ENCODE assay signal across 22 cellular contexts in the genomic region with DNA sequence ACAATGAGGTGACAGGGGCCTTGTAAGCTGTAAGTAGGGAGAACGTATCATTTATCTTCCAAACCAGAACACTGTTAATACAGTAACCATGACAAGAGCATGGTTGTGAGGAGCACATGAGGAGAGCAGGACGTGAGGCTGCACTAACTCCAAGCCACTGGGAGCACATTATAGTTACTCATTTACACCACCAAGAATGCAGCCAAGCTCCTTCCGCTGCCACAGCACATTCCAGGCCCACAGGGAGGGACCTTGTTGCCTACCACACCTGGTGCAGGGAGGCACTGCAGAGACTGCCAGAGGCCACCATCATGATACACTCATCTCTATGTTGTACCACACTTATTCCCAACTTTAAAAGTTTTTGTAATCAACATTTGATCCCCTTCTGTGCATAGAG. TPM values are rescaled to one million over a fixed set of nuclear protein-coding genes. Genes with fewer than 3 reads are reported as not detected.
DNase-seq lines count a peak whose midpoint lies in the region; ATAC-seq, FAIRE-seq and TF ChIP-seq lines count a peak whose summit lies in the region.
"Had no signal": no experiment of that assay in that cellular context is flagged by ENCODE, and none has a peak within 500 bp of the region (broad histone marks: within the 10 kb centered on the region; RNA-seq: fewer than 3 reads in every experiment).

No MANE protein-coding gene starts in this region.

- H2AFZ ChIP-seq in endothelial cell of umbilical vein (ENCODE audit: low read depth, low read length) (no peak overlapping the region), GM23338 (no peak overlapping the region)

- peaks cover 51% of the 10 kb centered on the region for H3K79me2 ChIP-seq in endothelial cell of umbilical vein (ENCODE audit: control insufficient read depth, insufficient read depth, low read length)
- 0 out of 2 replicates have a peak, but pooled peaks cover 3% of the 10 kb centered on the region for H3K79me2 ChIP-seq in GM23338 (replicated peaks; ENCODE audit: insufficient read depth)

- TF ChIP-seq POLR2A in endothelial cell of umbilical vein (IDR thresholded peaks at IDR 0.05; ENCODE audit: low read depth, low read length), result no peak

- no peaks in the 10 kb centered on the region for H4K20me1 ChIP-seq in endothelial cell of umbilical vein (replicated peaks; ENCODE audit: control insufficient read depth, extremely low read depth, insufficient read depth, low read length)
- H4K20me1 ChIP-seq in GM23338 (replicated peaks; ENCODE audit: insufficient read depth), result no peaks in the 10 kb centered on the region; the same call in 1 of the 2 replicates

- no peaks in the 10 kb centered on the region for H3K9me2 ChIP-seq in GM23338 (ENCODE audit: insufficient read depth)

- H3K9me1 ChIP-seq in endothelial cell of umbilical vein (replicated peaks; ENCODE audit: control insufficient read depth, extremely low read depth, insufficient read depth, low read length), result no peaks in the 10 kb centered on the region

- ATAC-seq in WTC11 (no peak), mucosa of descending colon (peak; percentile 51), GM23338 (no peak)
- no peak for ATAC-seq in stimulated activated effector memory CD8-positive, alpha-beta T cell treated with anti-CD3 and anti-CD28 coated beads, Interleukin-12 subunit alpha, Interleukin-12 subunit beta, amount 100 ng/mL, for 72 hours

- H3K9me3 ChIP-seq in endothelial cell of umbilical vein (replicated peaks; ENCODE audit: control insufficient read depth, insufficient read depth, low read length), result no peaks in the 10 kb centered on the region
- H3K9me3 ChIP-seq in mucosa of descending colon, result no peaks in the 10 kb centered on the region
- H3K9me3 ChIP-seq: breast epithelium, Caco-2, colonic mucosa, gastrocnemius medialis, left ventricle myocardium inferior, testis had no signal

- POLR2A ChIA-PET in WTC11 (lab: Charles Lee) (interaction anchor here (1.0 to 2.3 kb wide), 2 partner anchors 14 to 27 kb away, joined by 3 to 6 read pairs; partner anchors contain the start of genes RAB11FIP5 and SFXN5), endothelial cell of umbilical vein (lab: Charles Lee) (no interaction called here)

- DNase-seq in WTC11 (ENCODE audit: low spot score) (no peak), endothelial cell of umbilical vein (ENCODE audit: low read depth, low spot score) (no peak), mucosa of descending colon (no peak), NCI-H748 (lab: John Stamatoyannopoulos, UW; ENCODE audit: unreplicated experiment) (no peak), GM23338 (ENCODE audit: low spot score) (no peak)
- no peak for DNase-seq in stimulated activated effector memory CD8-positive, alpha-beta T cell treated with anti-CD3 and anti-CD28 coated beads, Interleukin-12 subunit alpha, Interleukin-12 subunit beta, amount 100 ng/mL, for 72 hours (ENCODE audit: low spot score in 2 of 2)
- no peak for DNase-seq in activated CD4-positive, alpha-beta T cell treated with anti-CD3 and anti-CD28 coated beads for 48 hours
- DNase-seq: DMS79, NCI-H1417 treated with DMSO at 0.1 percent for 48 hours, SIG-M5 had no signal

- H3K4me3 ChIP-seq in endothelial cell of umbilical vein (replicated peaks in 1 of 3; ENCODE audit: insufficient read depth in 1 of 3, low read depth in 1 of 3, low read length in 3 of 3), result no peak overlapping the region
- H3K4me3 ChIP-seq in mucosa of descending colon, result no peak overlapping the region
- H3K4me3 ChIP-seq in GM23338, result no peak overlapping the region
- H3K4me3 ChIP-seq: breast epithelium, colonic mucosa, gastrocnemius medialis, left ventricle myocardium inferior, testis had no signal

- H3K9me3 Mint-ChIP-seq in WTC11 (no peaks in the 10 kb centered on the region), GM23338 (no peaks in the 10 kb centered on the region)
- H3K9me3 Mint-ChIP-seq in stimulated activated effector memory CD8-positive, alpha-beta T cell treated with anti-CD3 and anti-CD28 coated beads, Interleukin-12 subunit alpha, Interleukin-12 subunit beta, amount 100 ng/mL, for 72 hours, result no peaks in the 10 kb centered on the region
- H3K9me3 Mint-ChIP-seq: activated CD4-positive, alpha-beta T cell treated with anti-CD3 and anti-CD28 coated beads, Interleukin-2, amount 10 ng/mL, durations not matched to agents 24 days and 14 days; activated naive CD4-positive, alpha-beta T cell treated with anti-CD3 and anti-CD28 coated beads, Interleukin-2, amount 50 U/mL, for 24 hours; stimulated activated naive CD8-positive, alpha-beta T cell treated with anti-CD3 and anti-CD28 coated beads, Interleukin-15, Interleukin-2, amounts not matched to agents 100 ng/mL and 50 ng/mL, for 24 hours had no signal

- H3K27me3 ChIP-seq in endothelial cell of umbilical vein (ENCODE audit: control insufficient read depth in 2 of 2, insufficient read depth in 2 of 2, low read length in 2 of 2) (no peaks in the 10 kb centered on the region), GM23338 (ENCODE audit: insufficient read depth) (no peaks in the 10 kb centered on the region)
- H3K27me3 ChIP-seq: breast epithelium, colonic mucosa, gastrocnemius medialis, testis had no signal

- H3F3A ChIP-seq in GM23338 (replicated peaks; ENCODE audit: low read depth), result no peaks in the 10 kb centered on the region

- no peak overlapping the region for H3K9ac ChIP-seq in endothelial cell of umbilical vein (replicated peaks; ENCODE audit: extremely low read depth, insufficient read depth, low read length)

- FAIRE-seq in endothelial cell of umbilical vein (lab: Jason Lieb, UNC), result no peak
- FAIRE-seq: G401.6 had no signal

- H3K27ac Mint-ChIP-seq in WTC11 (no peak overlapping the region), GM23338 (no peak overlapping the region)
- H3K27ac Mint-ChIP-seq in stimulated activated effector memory CD8-positive, alpha-beta T cell treated with anti-CD3 and anti-CD28 coated beads, Interleukin-12 subunit alpha, Interleukin-12 subunit beta, amount 100 ng/mL, for 72 hours, result no peak overlapping the region
- H3K27ac Mint-ChIP-seq: activated CD4-positive, alpha-beta T cell treated with anti-CD3 and anti-CD28 coated beads, Interleukin-2, amount 10 ng/mL, durations not matched to agents 24 days and 14 days; activated naive CD4-positive, alpha-beta T cell treated with anti-CD3 and anti-CD28 coated beads, Interleukin-2, amount 50 U/mL, for 24 hours; stimulated activated naive CD8-positive, alpha-beta T cell treated with anti-CD3 and anti-CD28 coated beads, Interleukin-15, Interleukin-2, amounts not matched to agents 100 ng/mL and 50 ng/mL, for 24 hours had no signal

- H3K27ac ChIP-seq in endothelial cell of umbilical vein (ENCODE audit: insufficient read depth, low read depth, low read length), result peak overlapping the region; percentile 40
- no peak overlapping the region for H3K27ac ChIP-seq in GM23338 (ENCODE audit: low read depth)
- H3K27ac ChIP-seq: breast epithelium, C4-2B, colonic mucosa, gastrocnemius medialis, left ventricle myocardium inferior, testis, WERI-Rb-1 had no signal

- CTCF ChIA-PET in WTC11 (lab: Charles Lee), result interaction anchor here (0.9 to 7.7 kb wide), 18 partner anchors 10 to 192 kb away, joined by 3 to 113 read pairs (median 10); partner anchors contain the start of genes RAB11FIP5, SFXN5 and SMYD5
- CTCF ChIA-PET in endothelial cell of umbilical vein (lab: Charles Lee), result interaction anchor here (0.8 to 7.9 kb wide), 18 partner anchors 9 to 192 kb away, joined by 3 to 208 read pairs (median 6); partner anchors contain the start of genes RAB11FIP5, SFXN5 and SMYD5

- H3K36me3 Mint-ChIP-seq in WTC11 (peaks cover 3% of the 10 kb centered on the region; the same call in 1 of the 2 replicates), GM23338 (ENCODE audit: low read depth) (no peaks in the 10 kb centered on the region; the same call in 2 of the 3 replicates)
- peaks cover 5% of the 10 kb centered on the region for H3K36me3 Mint-ChIP-seq in stimulated activated effector memory CD8-positive, alpha-beta T cell treated with anti-CD3 and anti-CD28 coated beads, Interleukin-12 subunit alpha, Interleukin-12 subunit beta, amount 100 ng/mL, for 72 hours
- H3K36me3 Mint-ChIP-seq: activated naive CD4-positive, alpha-beta T cell treated with anti-CD3 and anti-CD28 coated beads, Interleukin-2, amount 50 U/mL, for 24 hours had no signal

- TF ChIP-seq CTCF in WTC11 (IDR thresholded peaks at IDR 0.05) (no peak), endothelial cell of umbilical vein (IDR thresholded peaks at IDR 0.05; ENCODE audit: extremely low read depth in 1 of 2, insufficient read depth in 1 of 2, low read depth in 1 of 2, low read length in 2 of 2) (no peak), mucosa of descending colon (IDR thresholded peaks at IDR 0.05) (no peak), GM23338 (conservative IDR thresholded peaks at IDR 0.05; ENCODE audit: low read depth in 2 of 2) (no peak)

- peaks cover 18% of the 10 kb centered on the region for H3K4me1 Mint-ChIP-seq in WTC11
- peaks cover 27% of the 10 kb centered on the region for H3K4me1 Mint-ChIP-seq in stimulated activated effector memory CD8-positive, alpha-beta T cell treated with anti-CD3 and anti-CD28 coated beads, Interleukin-12 subunit alpha, Interleukin-12 subunit beta, amount 100 ng/mL, for 72 hours
- peaks cover 15% of the 10 kb centered on the region for H3K4me1 Mint-ChIP-seq in GM23338
- H3K4me1 Mint-ChIP-seq: activated naive CD4-positive, alpha-beta T cell treated with anti-CD3 and anti-CD28 coated beads, Interleukin-2, amount 50 U/mL, for 24 hours had no signal

- H3K4me3 Mint-ChIP-seq in WTC11 (no peak overlapping the region), GM23338 (no peak overlapping the region)
- H3K4me3 Mint-ChIP-seq in stimulated activated effector memory CD8-positive, alpha-beta T cell treated with anti-CD3 and anti-CD28 coated beads, Interleukin-12 subunit alpha, Interleukin-12 subunit beta, amount 100 ng/mL, for 72 hours, result no peak overlapping the region
- H3K4me3 Mint-ChIP-seq: activated CD4-positive, alpha-beta T cell treated with anti-CD3 and anti-CD28 coated beads, Interleukin-2, amount 10 ng/mL, durations not matched to agents 24 days and 14 days; activated naive CD4-positive, alpha-beta T cell treated with anti-CD3 and anti-CD28 coated beads, Interleukin-2, amount 50 U/mL, for 24 hours; stimulated activated naive CD8-positive, alpha-beta T cell treated with anti-CD3 and anti-CD28 coated beads, Interleukin-15, Interleukin-2, amounts not matched to agents 100 ng/mL and 50 ng/mL, for 24 hours had no signal

- intact Hi-C loops in endothelial cell of umbilical vein (cut with micrococcal nuclease), result loop anchor here (1.0 kb wide), 7 partner anchors 14 to 193 kb away; partner anchors contain the start of gene SFXN5
- intact Hi-C loops in mucosa of descending colon (cut with DNase I, micrococcal nuclease), result loop anchor here (2.0 to 10.0 kb wide), 2 partner anchors 72 to 190 kb away; no protein-coding TSS in a partner anchor

- H3K4me2 ChIP-seq in endothelial cell of umbilical vein (ENCODE audit: insufficient read depth, low read length) (no peak overlapping the region), GM23338 (no peak overlapping the region)

- peaks cover 26% of the 10 kb centered on the region for H3K4me1 ChIP-seq in endothelial cell of umbilical vein (ENCODE audit: control insufficient read depth, extremely low read depth, insufficient read depth, low read length)
- H3K4me1 ChIP-seq in mucosa of descending colon (ENCODE audit: low read depth), result no peaks in the 10 kb centered on the region
- peaks cover 11% of the 10 kb centered on the region for H3K4me1 ChIP-seq in GM23338 (ENCODE audit: insufficient read depth)
- H3K4me1 ChIP-seq: breast epithelium, colonic mucosa, gastrocnemius medialis had no signal

- H3K36me3 ChIP-seq in endothelial cell of umbilical vein (ENCODE audit: control insufficient read depth in 2 of 2, extremely low read depth in 1 of 2, insufficient read depth in 2 of 2, low read length in 2 of 2) (peaks cover 6 to 33% of the 10 kb centered on the region in 2 experiments), mucosa of descending colon (ENCODE audit: low read depth) (no peaks in the 10 kb centered on the region), GM23338 (ENCODE audit: insufficient read depth) (no peaks in the 10 kb centered on the region)
- H3K36me3 ChIP-seq: breast epithelium, colonic mucosa had no signal

- dilution Hi-C loops in endothelial cell of umbilical vein (cut with MboI; ENCODE audit: extremely low pct_ligation_motif_present, low sequenced_read_pairs), result no loop called here

- BruUV-seq in endothelial cell of umbilical vein (replicated peaks; lab: Mats Ljungman, UMichigan), result no TSS peak

- H3K27me3 Mint-ChIP-seq in WTC11 (ENCODE audit: low read depth), result no peaks in the 10 kb centered on the region
- peaks cover 9% of the 10 kb centered on the region for H3K27me3 Mint-ChIP-seq in GM23338 (ENCODE audit: insufficient read depth, low read depth, poor library complexity)
- H3K27me3 Mint-ChIP-seq: activated CD4-positive, alpha-beta T cell treated with anti-CD3 and anti-CD28 coated beads, Interleukin-2, amount 10 ng/mL, durations not matched to agents 24 days and 14 days; activated naive CD4-positive, alpha-beta T cell treated with anti-CD3 and anti-CD28 coated beads, Interleukin-2, amount 50 U/mL, for 24 hours; stimulated activated naive CD8-positive, alpha-beta T cell treated with anti-CD3 and anti-CD28 coated beads, Interleukin-15, Interleukin-2, amounts not matched to agents 100 ng/mL and 50 ng/mL, for 24 hours had no signal

RNA-seq across cellular contexts. Expression of gene SFXN5, which starts 13.5 kb away (rescaled TPM):
- total RNA-seq in WTC11 (2021), result 23.1 to 25.9 TPM (median 23.6 TPM) in 3 replicates
- total RNA-seq in endothelial cell of umbilical vein, result 24.6 and 28.6 TPM in 2 replicates
- 18.7 and 22.8 TPM in 2 replicates for polyA plus RNA-seq in endothelial cell of umbilical vein
- polyA plus RNA-seq in endothelial cell of umbilical vein (2011; cell fraction: cytosol; rRNA removed), result 11.2 and 12.2 TPM in 2 replicates
- 56.4 and 81.3 TPM in 2 replicates for polyA plus RNA-seq in endothelial cell of umbilical vein (2011; cell fraction: nucleus; rRNA removed)
- 11.2 and 11.4 TPM in 2 replicates for polyA plus RNA-seq in endothelial cell of umbilical vein (2012)
- polyA minus RNA-seq in endothelial cell of umbilical vein, result 31.9 and 33.2 TPM in 2 replicates
- polyA minus RNA-seq in endothelial cell of umbilical vein (2011; cell fraction: cytosol; rRNA and poly(A)+ RNA removed), result 14.3 TPM
- 30.8 and 36.2 TPM in 2 replicates for polyA minus RNA-seq in endothelial cell of umbilical vein (2011; cell fraction: nucleus; rRNA and poly(A)+ RNA removed)
- 10 to 100 TPM; 22.2 to 30.9 (median 27.5) TPM for total RNA-seq in mucosa of descending colon
- 25.8 and 26.3 TPM in 2 replicates for total RNA-seq in GM23338 (2014; rRNA removed; shearing (Covaris generic))
- 23.6 and 25.4 TPM in 2 replicates for polyA plus RNA-seq in GM23338 (2016; fragmentation: Nextera tagmentation; extraction: Ambion mirVana)

RNA-seq across cellular contexts. Expression of gene RAB11FIP5, which starts 27.8 kb away (rescaled TPM):
- total RNA-seq in WTC11 (2021) (14.0 to 16.0 TPM (median 14.3 TPM) in 3 replicates), endothelial cell of umbilical vein (47.0 and 49.4 TPM in 2 replicates), mucosa of descending colon (10 to 100 TPM; 17.8 to 27.9 (median 18.3) TPM)
- polyA plus RNA-seq in endothelial cell of umbilical vein (32.4 and 36.6 TPM in 2 replicates), GM23338 (2016; fragmentation: Nextera tagmentation; extraction: Ambion mirVana) (4.3 and 4.4 TPM in 2 replicates)
- 35.8 and 36.8 TPM in 2 replicates for polyA plus RNA-seq in endothelial cell of umbilical vein (2011; cell fraction: cytosol; rRNA removed)
- 28.3 and 31.5 TPM in 2 replicates for polyA plus RNA-seq in endothelial cell of umbilical vein (2011; cell fraction: nucleus; rRNA removed)
- 56.4 and 64.0 TPM in 2 replicates for polyA plus RNA-seq in endothelial cell of umbilical vein (2012)
- polyA minus RNA-seq in endothelial cell of umbilical vein, result 71.5 and 74.9 TPM in 2 replicates
- 9.1 TPM for polyA minus RNA-seq in endothelial cell of umbilical vein (2011; cell fraction: cytosol; rRNA and poly(A)+ RNA removed)
- polyA minus RNA-seq in endothelial cell of umbilical vein (2011; cell fraction: nucleus; rRNA and poly(A)+ RNA removed), result 17.6 and 20.4 TPM in 2 replicates
- 15.7 and 16.6 TPM in 2 replicates for total RNA-seq in GM23338 (2014; rRNA removed; shearing (Covaris generic))
